32 cellular contexts compared by ENCODE assay signal in genomic region chr13:85141425-85141824, GRCh38.
"Had no signal": no experiment of that assay in that cellular context is flagged by ENCODE, and none has a peak within 500 bp of the region (broad histone marks: within the 10 kb centered on the region; RNA-seq: fewer than 3 reads in every experiment).

No MANE protein-coding gene starts in this region.

- H3K27ac Mint-ChIP-seq: activated CD4-positive, alpha-beta memory T cell treated with anti-CD3 and anti-CD28 coated beads for 36 hours; activated CD4-positive, alpha-beta T cell treated with anti-CD3 and anti-CD28 coated beads for 36 hours; activated CD4-positive, alpha-beta T cell treated with anti-CD3 and anti-CD28 coated beads, Interleukin-2, amount 10 ng/mL, durations not matched to agents 24 days and 14 days; activated CD8-positive, alpha-beta memory T cell treated with anti-CD3 and anti-CD28 coated beads, Interleukin-2, amount 10 ng/mL, durations not matched to agents 7 days and 5 days; activated CD8-positive, alpha-beta T cell treated with anti-CD3 and anti-CD28 coated beads, Interleukin-2, amount 10 ng/mL, durations not matched to agents 7 days and 5 days; activated naive CD4-positive, alpha-beta T cell treated with anti-CD3 and anti-CD28 coated beads for 36 hours; activated naive CD4-positive, alpha-beta T cell treated with anti-CD3 and anti-CD28 coated beads, Interleukin-2, amount 50 U/mL, for 24 hours; activated naive CD8-positive, alpha-beta T cell treated with anti-CD3 and anti-CD28 coated beads for 36 hours; activated naive CD8-positive, alpha-beta T cell treated with anti-CD3 and anti-CD28 coated beads, Interleukin-2, amount 50 U/mL, for 24 hours; activated T-helper 1 cell treated with anti-CD3 and anti-CD28 coated beads, Interleukin-12 subunit alpha, Interleukin-12 subunit beta, Interleukin-2, Interleukin-4 antibody, amounts not matched to agents 30 ng/mL and 10 ng/mL and 1 ng/mL, durations not matched to agents 14 hours and 24 hours and 36 hours; activated T-helper 2 cell treated with anti-CD3 and anti-CD28 coated beads, Interferon-gamma antibody, Interleukin-2, Interleukin-4, amounts not matched to agents 10 μg/mL and 5 μg/mL and 100 μg/mL, durations not matched to agents 14 hours and 24 hours and 36 hours; effector memory CD8-positive, alpha-beta T cell had no signal

- DNase-seq: activated CD4-positive, alpha-beta memory T cell treated with anti-CD3 and anti-CD28 coated beads for 36 hours; activated CD4-positive, alpha-beta T cell treated with anti-CD3 and anti-CD28 coated beads for 36 hours; activated CD4-positive, alpha-beta T cell treated with anti-CD3 and anti-CD28 coated beads, Interleukin-2, amount 10 ng/mL, durations not matched to agents 24 days and 14 days; activated CD4-positive, CD25-positive, alpha-beta regulatory T cell; activated CD4-positive, CD25-positive, alpha-beta regulatory T cell treated with anti-CD3 and anti-CD28 coated beads, Interleukin-2, amount 50 U/mL, for 72 hours; activated CD8-positive, alpha-beta memory T cell treated with anti-CD3 and anti-CD28 coated beads, Interleukin-2, amount 10 ng/mL, durations not matched to agents 7 days and 5 days; activated CD8-positive, alpha-beta memory T cell treated with anti-CD3 and anti-CD28 coated beads, Interleukin-2, amount 50 U/mL, for 4 hours; activated CD8-positive, alpha-beta T cell treated with anti-CD3 and anti-CD28 coated beads, Interleukin-2, amount 10 ng/mL, durations not matched to agents 7 days and 5 days; activated effector memory CD4-positive, alpha-beta T cell treated with anti-CD3 and anti-CD28 coated beads, Interleukin-2, amount 50 U/mL, for 16 hours; activated naive CD4-positive, alpha-beta T cell treated with anti-CD3 and anti-CD28 coated beads for 36 hours; activated naive CD8-positive, alpha-beta T cell treated with anti-CD3 and anti-CD28 coated beads for 36 hours; activated naive CD8-positive, alpha-beta T cell treated with anti-CD3 and anti-CD28 coated beads, Interleukin-2, amount 50 U/mL, for 24 hours; activated T-cell treated with anti-CD3 and anti-CD28 coated beads, Interleukin-2, amount 50 U/mL, for 1 hour; activated T-cell treated with anti-CD3 and anti-CD28 coated beads, Interleukin-2, amount 50 U/mL, for 48 hours; adrenal gland; amygdala; aorta; body of pancreas; caudate nucleus; cortex of kidney; dermis blood vessel endothelial cell; effector CD4-positive, alpha-beta T cell; effector memory CD8-positive, alpha-beta T cell; erythroblast; head of caudate nucleus; T-helper 2 cell had no signal

- H3K27ac ChIP-seq: adrenal gland, body of pancreas, esophagus muscularis mucosa had no signal

- H3K4me3 Mint-ChIP-seq: activated CD4-positive, alpha-beta memory T cell treated with anti-CD3 and anti-CD28 coated beads for 36 hours; activated CD4-positive, alpha-beta T cell treated with anti-CD3 and anti-CD28 coated beads for 36 hours; activated CD4-positive, alpha-beta T cell treated with anti-CD3 and anti-CD28 coated beads, Interleukin-2, amount 10 ng/mL, durations not matched to agents 24 days and 14 days; activated CD8-positive, alpha-beta memory T cell treated with anti-CD3 and anti-CD28 coated beads, Interleukin-2, amount 10 ng/mL, durations not matched to agents 7 days and 5 days; activated CD8-positive, alpha-beta T cell treated with anti-CD3 and anti-CD28 coated beads, Interleukin-2, amount 10 ng/mL, durations not matched to agents 7 days and 5 days; activated naive CD4-positive, alpha-beta T cell treated with anti-CD3 and anti-CD28 coated beads for 36 hours; activated naive CD4-positive, alpha-beta T cell treated with anti-CD3 and anti-CD28 coated beads, Interleukin-2, amount 50 U/mL, for 24 hours; activated naive CD8-positive, alpha-beta T cell treated with anti-CD3 and anti-CD28 coated beads for 36 hours; activated naive CD8-positive, alpha-beta T cell treated with anti-CD3 and anti-CD28 coated beads, Interleukin-2, amount 50 U/mL, for 24 hours; activated T-helper 1 cell treated with anti-CD3 and anti-CD28 coated beads, Interleukin-12 subunit alpha, Interleukin-12 subunit beta, Interleukin-2, Interleukin-4 antibody, amounts not matched to agents 30 ng/mL and 10 ng/mL and 1 ng/mL, durations not matched to agents 14 hours and 24 hours and 36 hours; effector memory CD8-positive, alpha-beta T cell had no signal

- H3K4me1 ChIP-seq: adrenal gland, body of pancreas, esophagus muscularis mucosa had no signal

- H3K27me3 ChIP-seq: adrenal gland, body of pancreas, esophagus muscularis mucosa had no signal

- H3K36me3 ChIP-seq: adrenal gland, esophagus muscularis mucosa had no signal

- H3K4me3 ChIP-seq: adrenal gland, body of pancreas, esophagus muscularis mucosa had no signal

- ATAC-seq: activated CD4-positive, alpha-beta T cell treated with anti-CD3 and anti-CD28 coated beads for 36 hours; activated CD8-positive, alpha-beta memory T cell treated with anti-CD3 and anti-CD28 coated beads, Interleukin-2, amount 10 ng/mL, durations not matched to agents 7 days and 5 days; activated CD8-positive, alpha-beta T cell treated with anti-CD3 and anti-CD28 coated beads, Interleukin-2, amount 10 ng/mL, durations not matched to agents 7 days and 5 days; activated naive CD8-positive, alpha-beta T cell treated with anti-CD3 and anti-CD28 coated beads, Interleukin-2, amount 50 U/mL, for 24 hours; body of pancreas; effector memory CD8-positive, alpha-beta T cell had no signal

- H3K9me3 ChIP-seq: adrenal gland, body of pancreas, esophagus muscularis mucosa had no signal

- H3K27me3 Mint-ChIP-seq: activated CD4-positive, alpha-beta memory T cell treated with anti-CD3 and anti-CD28 coated beads for 36 hours; activated CD4-positive, alpha-beta T cell treated with anti-CD3 and anti-CD28 coated beads for 36 hours; activated CD4-positive, alpha-beta T cell treated with anti-CD3 and anti-CD28 coated beads, Interleukin-2, amount 10 ng/mL, durations not matched to agents 24 days and 14 days; activated CD8-positive, alpha-beta memory T cell treated with anti-CD3 and anti-CD28 coated beads, Interleukin-2, amount 10 ng/mL, durations not matched to agents 7 days and 5 days; activated naive CD4-positive, alpha-beta T cell treated with anti-CD3 and anti-CD28 coated beads, Interleukin-2, amount 50 U/mL, for 24 hours; activated naive CD8-positive, alpha-beta T cell treated with anti-CD3 and anti-CD28 coated beads for 36 hours; activated naive CD8-positive, alpha-beta T cell treated with anti-CD3 and anti-CD28 coated beads, Interleukin-2, amount 50 U/mL, for 24 hours; effector memory CD8-positive, alpha-beta T cell had no signal

- H3K4me1 Mint-ChIP-seq: activated CD4-positive, alpha-beta T cell treated with anti-CD3 and anti-CD28 coated beads for 36 hours; activated CD4-positive, alpha-beta T cell treated with anti-CD3 and anti-CD28 coated beads, Interleukin-2, amount 10 ng/mL, durations not matched to agents 24 days and 14 days; activated CD8-positive, alpha-beta memory T cell treated with anti-CD3 and anti-CD28 coated beads, Interleukin-2, amount 10 ng/mL, durations not matched to agents 7 days and 5 days; activated naive CD4-positive, alpha-beta T cell treated with anti-CD3 and anti-CD28 coated beads, Interleukin-2, amount 50 U/mL, for 24 hours; activated naive CD8-positive, alpha-beta T cell treated with anti-CD3 and anti-CD28 coated beads for 36 hours; activated naive CD8-positive, alpha-beta T cell treated with anti-CD3 and anti-CD28 coated beads, Interleukin-2, amount 50 U/mL, for 24 hours had no signal

- H3K9me3 Mint-ChIP-seq: activated CD4-positive, alpha-beta T cell treated with anti-CD3 and anti-CD28 coated beads, Interleukin-2, amount 10 ng/mL, durations not matched to agents 24 days and 14 days; activated naive CD4-positive, alpha-beta T cell treated with anti-CD3 and anti-CD28 coated beads, Interleukin-2, amount 50 U/mL, for 24 hours; activated naive CD8-positive, alpha-beta T cell treated with anti-CD3 and anti-CD28 coated beads for 36 hours; activated naive CD8-positive, alpha-beta T cell treated with anti-CD3 and anti-CD28 coated beads, Interleukin-2, amount 50 U/mL, for 24 hours had no signal

- H3K36me3 Mint-ChIP-seq: activated CD4-positive, alpha-beta memory T cell treated with anti-CD3 and anti-CD28 coated beads for 36 hours; activated CD8-positive, alpha-beta memory T cell treated with anti-CD3 and anti-CD28 coated beads, Interleukin-2, amount 10 ng/mL, durations not matched to agents 7 days and 5 days; activated naive CD4-positive, alpha-beta T cell treated with anti-CD3 and anti-CD28 coated beads, Interleukin-2, amount 50 U/mL, for 24 hours; activated naive CD8-positive, alpha-beta T cell treated with anti-CD3 and anti-CD28 coated beads for 36 hours had no signal

- FAIRE-seq: colon, frontal cortex had no signal
